1 cellular context compared by ENCODE assay signal in genomic region chr6:31619805-31620585, GRCh38.
TF ChIP-seq lines count a peak whose summit lies in the region.

No MANE protein-coding gene starts in this region.

TF ChIP-seq in HepG2, 621 proteins besides CTCF, POLR2A, EP300 and RAD21 (continued from another document and continues in another):
- TF ChIP-seq ZNF318 (CRISPR knock-in tag; IDR thresholded peaks at IDR 0.05) (0 out of 2 replicates have a peak, but pooled peaks have one; percentile 85), NFKB2 (CRISPR knock-in tag; IDR thresholded peaks at IDR 0.05; ENCODE audit: borderline replicate concordance) (peak; percentile 96), ZNF496 (CRISPR knock-in tag; IDR thresholded peaks at IDR 0.05; ENCODE audit: insufficient replicate concordance) (no peak), TBX2 (CRISPR knock-in tag; IDR thresholded peaks at IDR 0.05; ENCODE audit: borderline replicate concordance) (peak; percentile 97), ZBTB20 (CRISPR knock-in tag; IDR thresholded peaks at IDR 0.05; ENCODE audit: borderline replicate concordance, low read depth) (peak; percentile 79; the same call in 1 of the 2 replicates), MTF2 (CRISPR knock-in tag; IDR thresholded peaks at IDR 0.05; ENCODE audit: borderline replicate concordance) (no peak), BCL3 (CRISPR knock-in tag; IDR thresholded peaks at IDR 0.05) (0 out of 2 replicates have a peak, but pooled peaks have one; percentile 6), MXD3 (CRISPR knock-in tag; IDR thresholded peaks at IDR 0.05) (peak; percentile 50; the same call in 1 of the 2 replicates), MTA3 (CRISPR knock-in tag; IDR thresholded peaks at IDR 0.05) (no peak), PHF20 (CRISPR knock-in tag; IDR thresholded peaks at IDR 0.05) (peak; percentile 37; the same call in 1 of the 2 replicates), ZNF780A (CRISPR knock-in tag; IDR thresholded peaks at IDR 0.05) (no peak; the same call in 1 of the 2 replicates), HNF1B (CRISPR knock-in tag; IDR thresholded peaks at IDR 0.05) (peak; percentile 75), ATF7 (IDR thresholded peaks at IDR 0.05) (peak; percentile 100), ATF7 (CRISPR knock-in tag; IDR thresholded peaks at IDR 0.05) (peak; percentile 90), HOXA3 (CRISPR knock-in tag; IDR thresholded peaks at IDR 0.05) (no peak; the same call in none of the 2 replicates), ZFP1 (CRISPR knock-in tag; IDR thresholded peaks at IDR 0.05) (no peak), RBM22 (optimal IDR thresholded peaks at IDR 0.05; ENCODE audit: low read length) (no peak), FOXP4 (CRISPR knock-in tag; IDR thresholded peaks at IDR 0.05) (peak; percentile 76; the same call in 1 of the 2 replicates), PAF1 (CRISPR knock-in tag; IDR thresholded peaks at IDR 0.05) (no peak), ZNF20 (CRISPR knock-in tag; IDR thresholded peaks at IDR 0.05) (no peak), XBP1 (CRISPR knock-in tag; IDR thresholded peaks at IDR 0.05) (no peak), FOSL1 (CRISPR knock-in tag; IDR thresholded peaks at IDR 0.05; ENCODE audit: borderline replicate concordance) (no peak), ZBTB46 (CRISPR knock-in tag; IDR thresholded peaks at IDR 0.05; ENCODE audit: borderline replicate concordance) (no peak), ZFYVE20 (CRISPR knock-in tag; IDR thresholded peaks at IDR 0.05; ENCODE audit: borderline replicate concordance, low read depth) (no peak), ATF2 (CRISPR knock-in tag; IDR thresholded peaks at IDR 0.05) (peak; percentile 59; the same call in 1 of the 2 replicates), ZBTB25 (CRISPR knock-in tag; IDR thresholded peaks at IDR 0.05) (no peak), CENPT (CRISPR knock-in tag; IDR thresholded peaks at IDR 0.05; ENCODE audit: low read depth) (peak; percentile 67; the same call in 1 of the 2 replicates), MEIS2 (CRISPR knock-in tag; IDR thresholded peaks at IDR 0.05) (0 out of 2 replicates have a peak, but pooled peaks have one; percentile 84), KAT2B (IDR thresholded peaks at IDR 0.05; ENCODE audit: borderline replicate concordance, low read depth, low read length) (no peak), ZNF282 (IDR thresholded peaks at IDR 0.05; ENCODE audit: partially characterized antibody) (no peak), ZNF841 (CRISPR knock-in tag; IDR thresholded peaks at IDR 0.05; ENCODE audit: borderline replicate concordance) (peak; percentile 89; the same call in 1 of the 2 replicates), KDM5A (IDR thresholded peaks at IDR 0.05; ENCODE audit: borderline replicate concordance, low read length) (peak; percentile 28; the same call in 1 of the 2 replicates), IKZF4 (CRISPR knock-in tag; IDR thresholded peaks at IDR 0.05; ENCODE audit: borderline replicate concordance, low read depth, not compliant biosample characterization) (peak; percentile 79), PCBP2 (optimal IDR thresholded peaks at IDR 0.05; ENCODE audit: low read depth, low read length, poor library complexity, severe bottlenecking) (no peak), HHEX (CRISPR knock-in tag; IDR thresholded peaks at IDR 0.05) (no peak), PHF8 (CRISPR knock-in tag; IDR thresholded peaks at IDR 0.05) (peak; percentile 65; the same call in 1 of the 2 replicates), DMAP1 (CRISPR knock-in tag; IDR thresholded peaks at IDR 0.05) (peak; percentile 43; the same call in 1 of the 2 replicates), PREB (CRISPR knock-in tag; IDR thresholded peaks at IDR 0.05) (no peak), SIX1 (CRISPR knock-in tag; IDR thresholded peaks at IDR 0.05; ENCODE audit: borderline replicate concordance) (0 out of 2 replicates have a peak, but pooled peaks have one; percentile 34), ETV6 (CRISPR knock-in tag; conservative IDR thresholded peaks at IDR 0.05) (no peak)
